Comparison of ENCODE assay signal across 2 cellular contexts in genomic region chr4:81454498-81454897, GRCh38.
TF ChIP-seq lines count a peak whose summit lies in the region.

No MANE protein-coding gene starts in this region.

TF ChIP-seq in liver, 16 proteins besides CTCF, POLR2A, EP300 and RAD21:
- no peak for TF ChIP-seq ZBTB33 (IDR thresholded peaks at IDR 0.05)
- no peak for TF ChIP-seq SP1 (IDR thresholded peaks at IDR 0.05)
- no peak for TF ChIP-seq GABPA (IDR thresholded peaks at IDR 0.05 in 1 of 2, conservative IDR thresholded peaks at IDR 0.05 in 1 of 2)
- TF ChIP-seq, protein P1, sequence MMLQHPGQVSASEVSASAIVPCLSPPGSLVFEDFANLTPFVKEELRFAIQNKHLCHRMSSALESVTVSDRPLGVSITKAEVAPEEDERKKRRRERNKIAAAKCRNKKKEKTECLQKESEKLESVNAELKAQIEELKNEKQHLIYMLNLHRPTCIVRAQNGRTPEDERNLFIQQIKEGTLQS (IDR thresholded peaks at IDR 0.05), result no peak
- no peak for TF ChIP-seq RXRA (IDR thresholded peaks at IDR 0.05)
- no peak for TF ChIP-seq FOXA1 (IDR thresholded peaks at IDR 0.05)
- TF ChIP-seq TAF1 (conservative IDR thresholded peaks at IDR 0.05), result no peak

TF ChIP-seq in HepG2, 621 proteins besides CTCF, POLR2A, EP300 and RAD21 (continued from another document):
- TF ChIP-seq ZNF484 (CRISPR knock-in tag; IDR thresholded peaks at IDR 0.05; ENCODE audit: borderline replicate concordance, low read depth) (no peak), ZNF530 (CRISPR knock-in tag; IDR thresholded peaks at IDR 0.05; ENCODE audit: low read depth) (no peak), SP1 (IDR thresholded peaks at IDR 0.05) (no peak), SP1 (CRISPR knock-in tag; IDR thresholded peaks at IDR 0.05) (no peak), ZNF564 (CRISPR knock-in tag; IDR thresholded peaks at IDR 0.05) (no peak), HOXA9 (CRISPR knock-in tag; IDR thresholded peaks at IDR 0.05; ENCODE audit: borderline replicate concordance) (no peak), ZNF546 (CRISPR knock-in tag; conservative IDR thresholded peaks at IDR 0.05) (no peak), SIN3B (IDR thresholded peaks at IDR 0.05; ENCODE audit: low read length) (no peak), ZNF615 (CRISPR knock-in tag; IDR thresholded peaks at IDR 0.05; ENCODE audit: borderline replicate concordance) (no peak), ZNF143 (CRISPR knock-in tag; IDR thresholded peaks at IDR 0.05) (no peak), ATAD3A (CRISPR knock-in tag; IDR thresholded peaks at IDR 0.05) (no peak)
- TF ChIP-seq, protein P2, sequence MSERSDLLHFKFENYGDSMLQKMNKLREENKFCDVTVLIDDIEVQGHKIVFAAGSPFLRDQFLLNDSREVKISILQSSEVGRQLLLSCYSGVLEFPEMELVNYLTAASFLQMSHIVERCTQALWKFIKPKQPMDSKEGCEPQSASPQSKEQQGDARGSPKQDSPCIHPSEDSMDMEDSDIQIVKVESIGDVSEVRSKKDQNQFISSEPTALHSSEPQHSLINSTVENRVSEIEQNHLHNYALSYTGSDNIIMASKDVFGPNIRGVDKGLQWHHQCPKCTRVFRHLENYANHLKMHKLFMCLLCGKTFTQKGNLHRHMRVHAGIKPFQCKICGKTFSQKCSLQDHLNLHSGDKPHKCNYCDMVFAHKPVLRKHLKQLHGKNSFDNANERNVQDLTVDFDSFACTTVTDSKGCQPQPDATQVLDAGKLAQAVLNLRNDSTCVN (CRISPR knock-in tag; IDR thresholded peaks at IDR 0.05; ENCODE audit: borderline replicate concordance), result no peak
- TF ChIP-seq, protein P3, sequence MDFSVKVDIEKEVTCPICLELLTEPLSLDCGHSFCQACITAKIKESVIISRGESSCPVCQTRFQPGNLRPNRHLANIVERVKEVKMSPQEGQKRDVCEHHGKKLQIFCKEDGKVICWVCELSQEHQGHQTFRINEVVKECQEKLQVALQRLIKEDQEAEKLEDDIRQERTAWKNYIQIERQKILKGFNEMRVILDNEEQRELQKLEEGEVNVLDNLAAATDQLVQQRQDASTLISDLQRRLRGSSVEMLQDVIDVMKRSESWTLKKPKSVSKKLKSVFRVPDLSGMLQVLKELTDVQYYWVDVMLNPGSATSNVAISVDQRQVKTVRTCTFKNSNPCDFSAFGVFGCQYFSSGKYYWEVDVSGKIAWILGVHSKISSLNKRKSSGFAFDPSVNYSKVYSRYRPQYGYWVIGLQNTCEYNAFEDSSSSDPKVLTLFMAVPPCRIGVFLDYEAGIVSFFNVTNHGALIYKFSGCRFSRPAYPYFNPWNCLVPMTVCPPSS (IDR thresholded peaks at IDR 0.05), result no peak
